ENCODE assay signal across 1 cellular context in genomic region chr17:47188799-47189731, GRCh38.
TF ChIP-seq lines count a peak whose summit lies in the region.

A gene with protein sequence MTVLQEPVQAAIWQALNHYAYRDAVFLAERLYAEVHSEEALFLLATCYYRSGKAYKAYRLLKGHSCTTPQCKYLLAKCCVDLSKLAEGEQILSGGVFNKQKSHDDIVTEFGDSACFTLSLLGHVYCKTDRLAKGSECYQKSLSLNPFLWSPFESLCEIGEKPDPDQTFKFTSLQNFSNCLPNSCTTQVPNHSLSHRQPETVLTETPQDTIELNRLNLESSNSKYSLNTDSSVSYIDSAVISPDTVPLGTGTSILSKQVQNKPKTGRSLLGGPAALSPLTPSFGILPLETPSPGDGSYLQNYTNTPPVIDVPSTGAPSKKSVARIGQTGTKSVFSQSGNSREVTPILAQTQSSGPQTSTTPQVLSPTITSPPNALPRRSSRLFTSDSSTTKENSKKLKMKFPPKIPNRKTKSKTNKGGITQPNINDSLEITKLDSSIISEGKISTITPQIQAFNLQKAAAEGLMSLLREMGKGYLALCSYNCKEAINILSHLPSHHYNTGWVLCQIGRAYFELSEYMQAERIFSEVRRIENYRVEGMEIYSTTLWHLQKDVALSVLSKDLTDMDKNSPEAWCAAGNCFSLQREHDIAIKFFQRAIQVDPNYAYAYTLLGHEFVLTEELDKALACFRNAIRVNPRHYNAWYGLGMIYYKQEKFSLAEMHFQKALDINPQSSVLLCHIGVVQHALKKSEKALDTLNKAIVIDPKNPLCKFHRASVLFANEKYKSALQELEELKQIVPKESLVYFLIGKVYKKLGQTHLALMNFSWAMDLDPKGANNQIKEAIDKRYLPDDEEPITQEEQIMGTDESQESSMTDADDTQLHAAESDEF (minus strand): TSS chr17:47189295. CDS start chr17:47189172, 123 bp downstream.

TF ChIP-seq in K562, 482 proteins besides CTCF, POLR2A, EP300 and RAD21 (continued from another document):
- TF ChIP-seq ZNF639 (CRISPR knock-in tag; conservative IDR thresholded peaks at IDR 0.05 in 1 of 2, IDR thresholded peaks at IDR 0.05 in 1 of 2) (0 out of 4 replicates have a peak, but pooled peaks of 1 of the 2 experiments have one; percentile 32), CTCFL (IDR thresholded peaks at IDR 0.05; ENCODE audit: borderline replicate concordance, insufficient read depth, low read depth, low read length, poor library complexity, severe bottlenecking) (no peak), NR2C1 (IDR thresholded peaks at IDR 0.05) (no peak), NR2C1 (tag; IDR thresholded peaks at IDR 0.05) (no peak), ZNF282 (CRISPR knock-in tag; IDR thresholded peaks at IDR 0.05) (no peak), ZNF583 (CRISPR knock-in tag; IDR thresholded peaks at IDR 0.05) (no peak), POLR2G (IDR thresholded peaks at IDR 0.05; ENCODE audit: low read depth, low read length) (peak; percentile 89), RCOR1 (IDR thresholded peaks at IDR 0.05; ENCODE audit: borderline replicate concordance in 1 of 2, low read depth in 2 of 2, low read length in 2 of 2) (no peak; a peak in 2 of 4 replicates), ZNF239 (CRISPR knock-in tag; IDR thresholded peaks at IDR 0.05) (no peak), POLR2AphosphoS2 (IDR thresholded peaks at IDR 0.05; ENCODE audit: low read length) (no peak), PHF8 (IDR thresholded peaks at IDR 0.05; ENCODE audit: borderline replicate concordance, low read length) (peak; percentile 96), ZNF23 (CRISPR knock-in tag; IDR thresholded peaks at IDR 0.05) (no peak), FOXA1 (IDR thresholded peaks at IDR 0.05; ENCODE audit: borderline replicate concordance) (no peak), SRSF3 (IDR thresholded peaks at IDR 0.05; ENCODE audit: insufficient read depth, low read length) (no peak), HOXB6 (CRISPR knock-in tag; IDR thresholded peaks at IDR 0.05; ENCODE audit: borderline replicate concordance) (no peak), CXXC5 (CRISPR knock-in tag; IDR thresholded peaks at IDR 0.05) (peak; percentile 88), MCM3 (IDR thresholded peaks at IDR 0.05) (no peak), RFX1 (IDR thresholded peaks at IDR 0.05) (no peak), SMAD1 (IDR thresholded peaks at IDR 0.05; ENCODE audit: low read depth, low read length, partially characterized antibody) (peak; percentile 67), GTF2E2 (tag; IDR thresholded peaks at IDR 0.05) (no peak; the same call in 1 of the 2 replicates), CHD4 (IDR thresholded peaks at IDR 0.05; ENCODE audit: insufficient read depth, insufficient replicate concordance, low read depth, low read length, poor library complexity, severe bottlenecking) (no peak)
- TF ChIP-seq, protein P1, sequence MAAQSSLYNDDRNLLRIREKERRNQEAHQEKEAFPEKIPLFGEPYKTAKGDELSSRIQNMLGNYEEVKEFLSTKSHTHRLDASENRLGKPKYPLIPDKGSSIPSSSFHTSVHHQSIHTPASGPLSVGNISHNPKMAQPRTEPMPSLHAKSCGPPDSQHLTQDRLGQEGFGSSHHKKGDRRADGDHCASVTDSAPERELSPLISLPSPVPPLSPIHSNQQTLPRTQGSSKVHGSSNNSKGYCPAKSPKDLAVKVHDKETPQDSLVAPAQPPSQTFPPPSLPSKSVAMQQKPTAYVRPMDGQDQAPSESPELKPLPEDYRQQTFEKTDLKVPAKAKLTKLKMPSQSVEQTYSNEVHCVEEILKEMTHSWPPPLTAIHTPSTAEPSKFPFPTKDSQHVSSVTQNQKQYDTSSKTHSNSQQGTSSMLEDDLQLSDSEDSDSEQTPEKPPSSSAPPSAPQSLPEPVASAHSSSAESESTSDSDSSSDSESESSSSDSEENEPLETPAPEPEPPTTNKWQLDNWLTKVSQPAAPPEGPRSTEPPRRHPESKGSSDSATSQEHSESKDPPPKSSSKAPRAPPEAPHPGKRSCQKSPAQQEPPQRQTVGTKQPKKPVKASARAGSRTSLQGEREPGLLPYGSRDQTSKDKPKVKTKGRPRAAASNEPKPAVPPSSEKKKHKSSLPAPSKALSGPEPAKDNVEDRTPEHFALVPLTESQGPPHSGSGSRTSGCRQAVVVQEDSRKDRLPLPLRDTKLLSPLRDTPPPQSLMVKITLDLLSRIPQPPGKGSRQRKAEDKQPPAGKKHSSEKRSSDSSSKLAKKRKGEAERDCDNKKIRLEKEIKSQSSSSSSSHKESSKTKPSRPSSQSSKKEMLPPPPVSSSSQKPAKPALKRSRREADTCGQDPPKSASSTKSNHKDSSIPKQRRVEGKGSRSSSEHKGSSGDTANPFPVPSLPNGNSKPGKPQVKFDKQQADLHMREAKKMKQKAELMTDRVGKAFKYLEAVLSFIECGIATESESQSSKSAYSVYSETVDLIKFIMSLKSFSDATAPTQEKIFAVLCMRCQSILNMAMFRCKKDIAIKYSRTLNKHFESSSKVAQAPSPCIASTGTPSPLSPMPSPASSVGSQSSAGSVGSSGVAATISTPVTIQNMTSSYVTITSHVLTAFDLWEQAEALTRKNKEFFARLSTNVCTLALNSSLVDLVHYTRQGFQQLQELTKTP (IDR thresholded peaks at IDR 0.05; ENCODE audit: low read depth in 1 of 2, partially characterized antibody in 2 of 2) = peak in 1 of 2 experiments; percentile 43
- TF ChIP-seq, protein P2, sequence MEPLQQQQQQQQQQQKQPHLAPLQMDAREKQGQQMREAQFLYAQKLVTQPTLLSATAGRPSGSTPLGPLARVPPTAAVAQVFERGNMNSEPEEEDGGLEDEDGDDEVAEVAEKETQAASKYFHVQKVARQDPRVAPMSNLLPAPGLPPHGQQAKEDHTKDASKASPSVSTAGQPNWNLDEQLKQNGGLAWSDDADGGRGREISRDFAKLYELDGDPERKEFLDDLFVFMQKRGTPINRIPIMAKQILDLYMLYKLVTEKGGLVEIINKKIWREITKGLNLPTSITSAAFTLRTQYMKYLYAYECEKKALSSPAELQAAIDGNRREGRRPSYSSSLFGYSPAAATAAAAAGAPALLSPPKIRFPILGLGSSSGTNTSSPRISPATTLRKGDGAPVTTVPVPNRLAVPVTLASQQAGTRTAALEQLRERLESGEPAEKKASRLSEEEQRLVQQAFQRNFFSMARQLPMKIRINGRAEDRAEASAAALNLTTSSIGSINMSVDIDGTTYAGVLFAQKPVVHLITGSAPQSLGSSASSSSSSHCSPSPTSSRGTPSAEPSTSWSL (CRISPR knock-in tag; IDR thresholded peaks at IDR 0.05; ENCODE audit: borderline replicate concordance) = no peak
